In genomic region chr22:17098379-17098819, GRCh38 we compare ENCODE assay signal across 11 cellular contexts. TPM values are rescaled to one million over a fixed set of nuclear protein-coding genes. Genes with fewer than 3 reads are reported as not detected.
DNase-seq lines count a peak whose midpoint lies in the region; ATAC-seq and TF ChIP-seq lines count a peak whose summit lies in the region.
"Had no signal": no experiment of that assay in that cellular context is flagged by ENCODE, and none has a peak within 500 bp of the region (broad histone marks: within the 10 kb centered on the region; RNA-seq: fewer than 3 reads in every experiment).

No MANE protein-coding gene starts in this region.

- H3K9me3 ChIP-seq in DND-41 (ENCODE audit: insufficient read depth, low read length, severe bottlenecking), result no peaks in the 10 kb centered on the region
- no peaks in the 10 kb centered on the region for H3K9me3 ChIP-seq in KOPT-K1 (ENCODE audit: insufficient read depth, low read length, poor library complexity, severe bottlenecking)

- no peak for TF ChIP-seq CTCF in DND-41 (IDR thresholded peaks at IDR 0.05; ENCODE audit: borderline replicate concordance, extremely low read depth, low read length, poor library complexity, severe bottlenecking)

- H3K4me3 Mint-ChIP-seq in activated T-helper 1 cell treated with anti-CD3 and anti-CD28 coated beads, Interleukin-12 subunit alpha, Interleukin-12 subunit beta, Interleukin-2, Interleukin-4 antibody, amounts not matched to agents 30 ng/mL and 10 ng/mL and 1 ng/mL, durations not matched to agents 14 hours and 24 hours and 36 hours, result peak overlapping the region; percentile 71

- intact Hi-C loops in activated T-helper 1 cell treated with anti-CD3 and anti-CD28 coated beads, Interleukin-12 subunit alpha, Interleukin-12 subunit beta, Interleukin-2, Interleukin-4 antibody, amounts not matched to agents 30 ng/mL and 10 ng/mL and 1 ng/mL, durations not matched to agents 14 hours and 24 hours and 36 hours (cut with micrococcal nuclease), result loop anchor here (1.0 kb wide), 2 partner anchors 9 to 11 kb away; no protein-coding TSS in a partner anchor

- H3K4me2 ChIP-seq in DND-41 (ENCODE audit: insufficient read depth, low read length), result peak overlapping the region; percentile 55

- H3K79me2 ChIP-seq in DND-41 (ENCODE audit: insufficient read depth, low read length), result peaks cover 26% of the 10 kb centered on the region

- H3K27me3 ChIP-seq in DND-41 (ENCODE audit: insufficient read depth, low read length, poor library complexity), result no peaks in the 10 kb centered on the region

- peak overlapping the region in 1 of 2 experiments; percentile 22; a peak in 1 of 4 replicates for H3K4me3 ChIP-seq in DND-41 (ENCODE audit: low read depth in 1 of 2, low read length in 2 of 2)

- peaks cover 45% of the 10 kb centered on the region for H4K20me1 ChIP-seq in DND-41 (ENCODE audit: insufficient read depth, low read length)

- no peak overlapping the region for H2AFZ ChIP-seq in DND-41 (ENCODE audit: low read depth, low read length)

- H3K4me1 Mint-ChIP-seq in activated T-helper 1 cell treated with anti-CD3 and anti-CD28 coated beads, Interleukin-12 subunit alpha, Interleukin-12 subunit beta, Interleukin-2, Interleukin-4 antibody, amounts not matched to agents 30 ng/mL and 10 ng/mL and 1 ng/mL, durations not matched to agents 14 hours and 24 hours and 36 hours (ENCODE audit: low read depth), result peaks cover 88% of the 10 kb centered on the region

- peaks cover 81% of the 10 kb centered on the region for H3K36me3 Mint-ChIP-seq in activated T-helper 1 cell treated with anti-CD3 and anti-CD28 coated beads, Interleukin-12 subunit alpha, Interleukin-12 subunit beta, Interleukin-2, Interleukin-4 antibody, amounts not matched to agents 30 ng/mL and 10 ng/mL and 1 ng/mL, durations not matched to agents 14 hours and 24 hours and 36 hours (ENCODE audit: low read depth)

- DNase-seq in DND-41 (peak; percentile 86), midbrain (lab: John Stamatoyannopoulos, UW) (peak; percentile 47), NCI-H1417 treated with DMSO at 0.1 percent for 48 hours (lab: John Stamatoyannopoulos, UW) (no peak)
- peak; percentile 51 for DNase-seq in activated T-helper 1 cell treated with anti-CD3 and anti-CD28 coated beads, Interleukin-12 subunit alpha, Interleukin-12 subunit beta, Interleukin-2, Interleukin-4 antibody, amounts not matched to agents 30 ng/mL and 10 ng/mL and 1 ng/mL, durations not matched to agents 14 hours and 24 hours and 36 hours (ENCODE audit: low spot score)
- DNase-seq: NCI-H2029, SW 1271 had no signal

- peaks cover 46% of the 10 kb centered on the region for H3K36me3 ChIP-seq in DND-41 (ENCODE audit: insufficient read depth, low read length)
- H3K36me3 ChIP-seq in KOPT-K1 (ENCODE audit: insufficient read depth, low read length), result peaks cover 54% of the 10 kb centered on the region

- peak overlapping the region; percentile 87 for H3K27ac ChIP-seq in DND-41 (ENCODE audit: low read length)
- H3K27ac ChIP-seq in KOPT-K1 (ENCODE audit: low read depth, low read length, poor library complexity, severe bottlenecking), result peak overlapping the region; percentile 57

- H3K27me3 Mint-ChIP-seq in activated T-helper 1 cell treated with anti-CD3 and anti-CD28 coated beads, Interleukin-12 subunit alpha, Interleukin-12 subunit beta, Interleukin-2, Interleukin-4 antibody, amounts not matched to agents 30 ng/mL and 10 ng/mL and 1 ng/mL, durations not matched to agents 14 hours and 24 hours and 36 hours (ENCODE audit: insufficient read depth), result no peaks in the 10 kb centered on the region

- H3K4me1 ChIP-seq in DND-41 (ENCODE audit: insufficient read depth, low read length), result peaks cover 44% of the 10 kb centered on the region

- ATAC-seq in DND-41 (ENCODE audit: insufficient read depth, low read depth) (peak; percentile 92), GM21423 (IDR thresholded peaks at IDR 0.05; ENCODE audit: unreplicated experiment) (no peak), GM19455 (IDR thresholded peaks at IDR 0.05; ENCODE audit: unreplicated experiment) (no peak), HG02610 (IDR thresholded peaks at IDR 0.05; ENCODE audit: unreplicated experiment) (no peak)

- H3K27ac Mint-ChIP-seq in activated T-helper 1 cell treated with anti-CD3 and anti-CD28 coated beads, Interleukin-12 subunit alpha, Interleukin-12 subunit beta, Interleukin-2, Interleukin-4 antibody, amounts not matched to agents 30 ng/mL and 10 ng/mL and 1 ng/mL, durations not matched to agents 14 hours and 24 hours and 36 hours, result peak overlapping the region; percentile 59

- peak overlapping the region; percentile 31; the same call in 1 of the 2 replicates for H3K9ac ChIP-seq in DND-41 (ENCODE audit: low read depth, low read length)

- no peaks in the 10 kb centered on the region for H3K9me3 Mint-ChIP-seq in activated T-helper 1 cell treated with anti-CD3 and anti-CD28 coated beads, Interleukin-12 subunit alpha, Interleukin-12 subunit beta, Interleukin-2, Interleukin-4 antibody, amounts not matched to agents 30 ng/mL and 10 ng/mL and 1 ng/mL, durations not matched to agents 14 hours and 24 hours and 36 hours

RNA-seq across cellular contexts. Expression of gene IL17RA, which starts 13.6 kb away (rescaled TPM):
- 23.2 and 23.6 TPM in 2 replicates for total RNA-seq in activated T-helper 1 cell treated with anti-CD3 and anti-CD28 coated beads, Interleukin-12 subunit alpha, Interleukin-12 subunit beta, Interleukin-2, Interleukin-4 antibody, amounts not matched to agents 30 ng/mL and 10 ng/mL and 1 ng/mL, durations not matched to agents 14 hours and 24 hours and 36 hours

RNA-seq across cellular contexts. Expression of gene TMEM121B, which starts 22.8 kb away (rescaled TPM):
- total RNA-seq in activated T-helper 1 cell treated with anti-CD3 and anti-CD28 coated beads, Interleukin-12 subunit alpha, Interleukin-12 subunit beta, Interleukin-2, Interleukin-4 antibody, amounts not matched to agents 30 ng/mL and 10 ng/mL and 1 ng/mL, durations not matched to agents 14 hours and 24 hours and 36 hours, result 0.20 and 0.23 TPM in 2 replicates
- total RNA-seq: osteoblast had no signal
